22 cellular contexts compared by ENCODE assay signal in the genomic region with DNA sequence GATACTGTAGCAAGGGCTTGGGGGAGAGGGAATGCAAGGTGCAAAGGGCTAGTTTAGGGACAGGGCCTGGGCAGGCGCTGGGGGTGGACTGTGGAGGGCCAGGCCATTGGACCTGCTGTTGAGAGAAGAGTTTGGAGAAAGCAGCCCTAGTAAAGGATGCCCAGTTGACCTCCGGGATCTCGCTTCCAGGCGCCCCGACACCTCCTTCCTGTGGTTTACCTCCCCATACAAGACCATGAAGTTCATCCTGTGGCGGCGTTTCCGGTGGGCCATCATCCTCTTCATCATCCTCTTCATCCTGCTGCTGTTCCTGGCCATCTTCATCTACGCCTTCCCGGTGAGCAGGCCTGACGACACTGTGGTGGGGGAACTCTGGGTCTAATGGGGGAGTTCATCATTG.
DNase-seq lines count a peak whose midpoint lies in the region; ATAC-seq, FAIRE-seq and TF ChIP-seq lines count a peak whose summit lies in the region.
"Had no signal": no experiment of that assay in that cellular context is flagged by ENCODE, and none has a peak within 500 bp of the region (broad histone marks: within the 10 kb centered on the region; RNA-seq: fewer than 3 reads in every experiment).

No MANE protein-coding gene starts in this region.

- FAIRE-seq in kidney (lab: Jason Lieb, UNC): no peak
- FAIRE-seq: GM12891, H1 had no signal

- H3K4me1 ChIP-seq in kidney (ENCODE audit: control insufficient read depth in 1 of 2, insufficient read depth in 1 of 2, low read depth in 1 of 2, low read length in 2 of 2): no peaks in the 10 kb centered on the region
- H3K4me1 ChIP-seq in sigmoid colon: no peaks in the 10 kb centered on the region
- H3K4me1 ChIP-seq: Caco-2 had no signal

- no peaks in the 10 kb centered on the region for H3K27me3 ChIP-seq in sigmoid colon
- H3K27me3 ChIP-seq: MG63 had no signal

- H3K27ac Mint-ChIP-seq in natural killer cell treated with Interleukin-12 subunit alpha and Interleukin-12 subunit beta and Interleukin-15 and Interleukin-18, amount 100 ng/mL, for 72 hours: no peak overlapping the region
- H3K27ac Mint-ChIP-seq in natural killer cell (no peak overlapping the region), glutamatergic neuron (ENCODE audit: unreplicated experiment) (no peak overlapping the region)
- H3K27ac Mint-ChIP-seq: CD8-positive, alpha-beta T cell had no signal

- TF ChIP-seq EP300 in sigmoid colon (IDR thresholded peaks at IDR 0.05): no peak

- peaks cover 0 to 3% of the 10 kb centered on the region in 2 donors for H3K27me3 Mint-ChIP-seq in natural killer cell treated with Interleukin-12 subunit alpha and Interleukin-12 subunit beta and Interleukin-15 and Interleukin-18, amount 100 ng/mL, for 72 hours
- H3K27me3 Mint-ChIP-seq in natural killer cell (ENCODE audit: low read depth in 2 of 2) (no peaks in the 10 kb centered on the region), glutamatergic neuron (ENCODE audit: unreplicated experiment) (no peaks in the 10 kb centered on the region)

- intact Hi-C loops in natural killer cell (cut with micrococcal nuclease): no loop called here
- intact Hi-C loops in kidney (cut with DNase I): no loop called here
- intact Hi-C loops in sigmoid colon (cut with DNase I): no loop called here

- no peak overlapping the region for H3K4me3 Mint-ChIP-seq in natural killer cell treated with Interleukin-12 subunit alpha and Interleukin-12 subunit beta and Interleukin-15 and Interleukin-18, amount 100 ng/mL, for 72 hours
- H3K4me3 Mint-ChIP-seq in natural killer cell (no peak overlapping the region), glutamatergic neuron (ENCODE audit: unreplicated experiment) (no peak overlapping the region)
- H3K4me3 Mint-ChIP-seq: CD8-positive, alpha-beta T cell had no signal

- no peak for TF ChIP-seq POLR2A in sigmoid colon (IDR thresholded peaks at IDR 0.05)

- no peak for ATAC-seq in natural killer cell treated with Interleukin-12 subunit alpha and Interleukin-12 subunit beta and Interleukin-15 and Interleukin-18, amount 100 ng/mL, for 72 hours
- ATAC-seq in natural killer cell: no peak
- ATAC-seq: CD8-positive, alpha-beta T cell; HCT116 had no signal

- no peaks in the 10 kb centered on the region for H3K4me1 Mint-ChIP-seq in natural killer cell treated with Interleukin-12 subunit alpha and Interleukin-12 subunit beta and Interleukin-15 and Interleukin-18, amount 100 ng/mL, for 72 hours (ENCODE audit: low read depth in 2 of 2)
- H3K4me1 Mint-ChIP-seq in natural killer cell: no peaks in the 10 kb centered on the region
- H3K4me1 Mint-ChIP-seq in glutamatergic neuron (ENCODE audit: low read depth, unreplicated experiment): no peaks in the 10 kb centered on the region

- no peak overlapping the region for H3K27ac ChIP-seq in kidney (ENCODE audit: low read depth in 2 of 2, low read length in 2 of 2)
- H3K27ac ChIP-seq in sigmoid colon: no peak overlapping the region

- H3K9ac ChIP-seq in kidney (ENCODE audit: low read length in 2 of 2): no peak overlapping the region

- no peaks in the 10 kb centered on the region for H3K9me3 ChIP-seq in kidney (ENCODE audit: control insufficient read depth in 1 of 2, low read length in 2 of 2)
- no peaks in the 10 kb centered on the region for H3K9me3 ChIP-seq in sigmoid colon
- H3K9me3 ChIP-seq: Caco-2, MG63 had no signal

- H3K4me3 ChIP-seq in kidney (ENCODE audit: low read length in 2 of 2) (no peak overlapping the region), sigmoid colon (no peak overlapping the region)
- H3K4me3 ChIP-seq: MG63 had no signal

- no peaks in the 10 kb centered on the region for H3K36me3 Mint-ChIP-seq in natural killer cell treated with Interleukin-12 subunit alpha and Interleukin-12 subunit beta and Interleukin-15 and Interleukin-18, amount 100 ng/mL, for 72 hours
- H3K36me3 Mint-ChIP-seq in natural killer cell: no peaks in the 10 kb centered on the region
- H3K36me3 Mint-ChIP-seq in glutamatergic neuron (ENCODE audit: unreplicated experiment): no peaks in the 10 kb centered on the region
- H3K36me3 Mint-ChIP-seq: CD8-positive, alpha-beta T cell had no signal

- 92 to 97% methylated on average over 11 of the region's 11 CpGs for WGBS in sigmoid colon, 2 donors

- no peak for TF ChIP-seq CTCF in natural killer cell (IDR thresholded peaks at IDR 0.05)
- no peak for TF ChIP-seq CTCF in kidney (IDR thresholded peaks at IDR 0.05; ENCODE audit: borderline replicate concordance, extremely low read depth, insufficient read depth)
- no peak for TF ChIP-seq CTCF in sigmoid colon (IDR thresholded peaks at IDR 0.05)
- no peak for TF ChIP-seq CTCF in glutamatergic neuron (IDR thresholded peaks at IDR 0.05; ENCODE audit: partially characterized antibody, unreplicated experiment)

- H3K9me3 Mint-ChIP-seq in natural killer cell treated with Interleukin-12 subunit alpha and Interleukin-12 subunit beta and Interleukin-15 and Interleukin-18, amount 100 ng/mL, for 72 hours: no peaks in the 10 kb centered on the region
- no peaks in the 10 kb centered on the region for H3K9me3 Mint-ChIP-seq in natural killer cell
- peaks cover 1% of the 10 kb centered on the region for H3K9me3 Mint-ChIP-seq in glutamatergic neuron (ENCODE audit: unreplicated experiment)
- H3K9me3 Mint-ChIP-seq: CD8-positive, alpha-beta T cell had no signal

- H3K36me3 ChIP-seq in kidney (ENCODE audit: control insufficient read depth in 1 of 2, insufficient read depth in 2 of 2, low read length in 2 of 2) (no peaks in the 10 kb centered on the region), sigmoid colon (peaks cover 0 to 26% (median 7%) of the 10 kb centered on the region in 4 donors)
- H3K36me3 ChIP-seq: MG63 had no signal

- DNase-seq in natural killer cell treated with Interleukin-12 subunit alpha and Interleukin-12 subunit beta and Interleukin-15 and Interleukin-18, amount 100 ng/mL, for 72 hours (ENCODE audit: low spot score): peak; percentile 29
- DNase-seq in natural killer cell (no peak), kidney (peak; percentile 54), sigmoid colon (peak; percentile 55), glutamatergic neuron (no peak), UCSD-AML1 (lab: John Stamatoyannopoulos, UW; ENCODE audit: unreplicated experiment) (no peak), DMS79 (lab: John Stamatoyannopoulos, UW) (no peak)
- DNase-seq: C1 segment of cervical spinal cord; CD8-positive, alpha-beta T cell; GF-D8; IMR-90; KG1; MG63; NCI-H1930; NCI-H2107; NCI-H524; NCI-H748 treated with DMSO at 0.1 percent for 48 hours; SHP77 had no signal

Comparison
In these comparisons a context has a peak if more than half of its experiments do, and no peak if none do; other contexts are left out.
1. DNase-seq: peak in natural killer cell treated with Interleukin-12 subunit alpha and Interleukin-12 subunit beta and Interleukin-15 and Interleukin-18, amount 100 ng/mL, for 72 hours (single experiment), kidney (single experiment) and sigmoid colon (single experiment); none in natural killer cell (single experiment), glutamatergic neuron (single experiment), UCSD-AML1 (single experiment) and DMS79 (single experiment).